ENCODE assay signal across 8 cellular contexts in the genomic region with DNA sequence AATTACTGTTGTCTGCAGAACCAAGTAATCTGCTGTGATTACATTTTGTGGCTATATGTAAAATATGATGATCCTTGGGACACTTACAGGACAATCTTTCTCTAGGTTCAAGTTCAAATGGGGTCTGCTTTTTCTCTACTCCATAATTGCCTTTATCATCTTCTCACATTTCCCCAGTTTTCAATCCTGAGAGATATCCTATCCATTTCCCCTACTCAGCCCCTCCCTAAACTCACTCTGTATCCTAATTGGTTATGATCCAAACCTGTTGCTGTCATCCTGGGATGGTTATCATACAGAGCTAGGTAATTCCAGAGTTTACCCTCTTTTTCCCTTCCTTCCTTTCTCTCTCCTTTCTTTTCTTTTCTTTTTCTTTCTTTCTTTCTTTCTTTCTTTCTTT.
"Had no signal": no experiment of that assay in that cellular context is flagged by ENCODE, and none has a peak within 500 bp of the region (broad histone marks: within the 10 kb centered on the region; RNA-seq: fewer than 3 reads in every experiment).

No MANE protein-coding gene starts in this region.

- H3K27me3 Mint-ChIP-seq: IgD-negative memory B cell had no signal

- ATAC-seq: HepG2, K562 had no signal

- H3K4me3 Mint-ChIP-seq: IgD-negative memory B cell had no signal

- H3K4me3 ChIP-seq: K562 had no signal

- H3K27ac ChIP-seq: HL-60, KMS-11 had no signal

- H3K27ac Mint-ChIP-seq: IgD-negative memory B cell had no signal

- DNase-seq: IMR-90, KBM-7, KG1 had no signal
